Comparison of ENCODE assay signal across 8 cellular contexts in the genomic region with DNA sequence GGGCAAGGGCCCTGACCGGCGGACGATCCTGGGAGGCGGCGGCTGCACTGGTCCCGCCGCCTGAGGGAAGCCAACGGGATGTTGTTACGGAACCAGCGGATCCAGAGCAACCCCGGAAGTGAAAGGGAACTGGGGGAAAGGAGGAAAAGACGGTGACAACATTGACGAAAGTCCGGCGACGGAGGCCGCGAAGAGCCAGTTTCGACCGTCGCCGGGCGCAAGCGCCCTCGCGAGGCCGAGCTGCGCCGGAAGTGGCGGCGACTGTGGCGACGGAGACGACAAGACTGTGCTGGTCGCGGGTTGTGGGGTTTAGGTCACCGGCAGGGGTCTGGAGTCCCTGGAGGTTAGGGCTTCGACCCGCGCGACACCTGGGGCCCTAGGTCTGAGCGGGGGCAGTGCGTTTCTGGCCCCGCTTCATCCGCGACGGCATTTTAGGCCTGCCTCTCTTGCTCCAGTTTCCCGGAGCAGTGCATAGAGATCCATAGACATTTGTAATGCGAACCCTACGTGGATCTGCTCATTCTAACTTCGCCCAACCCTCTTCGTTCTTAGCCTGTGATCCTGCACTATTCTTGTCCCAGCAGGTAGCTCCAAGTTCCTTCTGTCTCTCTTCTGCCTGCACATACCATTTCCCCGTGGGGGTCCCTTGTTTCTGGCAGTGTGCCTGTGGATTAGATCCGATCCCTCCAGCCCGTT. TPM values are rescaled to one million over a fixed set of nuclear protein-coding genes. Genes with fewer than 3 reads are reported as not detected.
DNase-seq lines count a peak whose midpoint lies in the region; ATAC-seq and TF ChIP-seq lines count a peak whose summit lies in the region.

A gene (minus strand): TSS at position 120 of the 696 bp plus-strand sequence. CDS start 138 bp downstream, outside the sequence.

- peak; percentile 61 for TF ChIP-seq CTCF in GM12873 (IDR thresholded peaks at IDR 0.05; ENCODE audit: insufficient read depth, low read depth, low read length, missing control alignments)
- peak; percentile 41 for TF ChIP-seq CTCF in upper lobe of right lung (IDR thresholded peaks at IDR 0.05)

- H3K4me1 ChIP-seq in adipocyte (ENCODE audit: control insufficient read depth, insufficient read depth, low read length), result peaks cover 26% of the 10 kb centered on the region
- peaks cover 20% of the 10 kb centered on the region for H3K4me1 ChIP-seq in upper lobe of right lung

- peak within 1 kb of the TSS; percentile 100 for H3K4me3 ChIP-seq in adipocyte (ENCODE audit: low read length)
- H3K4me3 ChIP-seq in upper lobe of right lung, result peak within 1 kb of the TSS; percentile 76

- DNase-seq in NCI-H1105 treated with DMSO at 0.1 percent for 48 hours (lab: John Stamatoyannopoulos, UW) (peak; percentile 70), SW480 (ENCODE audit: low spot score) (peak; percentile 88), adipocyte (ENCODE audit: low read depth) (peak; percentile 93), left cardiac atrium (peak; percentile 90), posterior vena cava (ENCODE audit: low spot score) (peak; percentile 97), upper lobe of right lung (peak; percentile 95)

- H3K36me3 ChIP-seq in adipocyte (ENCODE audit: control insufficient read depth, insufficient read depth, low read length, severe bottlenecking) (no peaks in the 10 kb centered on the region), upper lobe of right lung (no peaks in the 10 kb centered on the region)

- H3K27me3 ChIP-seq in adipocyte (replicated peaks; ENCODE audit: control insufficient read depth, insufficient read depth, low read length) (no peaks in the 10 kb centered on the region), upper lobe of right lung (no peaks in the 10 kb centered on the region)

- intact Hi-C loops in left cardiac atrium (cut with DNase I) (no loop called here), posterior vena cava (cut with DNase I) (no loop called here), upper lobe of right lung (cut with DNase I) (no loop called here)

- H3K9me3 ChIP-seq in adipocyte (ENCODE audit: control insufficient read depth, low read length) (no peaks in the 10 kb centered on the region), upper lobe of right lung (no peaks in the 10 kb centered on the region)

- ATAC-seq in HG02678 (IDR thresholded peaks at IDR 0.05; ENCODE audit: unreplicated experiment), result peak; percentile 92
- ATAC-seq in left cardiac atrium, result peak; percentile 96 to 97
- peak; percentile 99 for ATAC-seq in upper lobe of right lung

- peak within 1 kb of the TSS; percentile 94 for H3K9ac ChIP-seq in adipocyte (ENCODE audit: low read length)

- peak within 1 kb of the TSS; percentile 98 for H3K27ac ChIP-seq in upper lobe of right lung

RNA-seq across cellular contexts. Expression of the gene that starts here (rescaled TPM):
- 10 to 100 TPM; 19.4 to 20.2 TPM for total RNA-seq in left cardiac atrium
- total RNA-seq in posterior vena cava, result 10 to 100 TPM; 31.1 to 34.2 TPM
- 37.5 TPM for total RNA-seq in upper lobe of right lung

Comparison
In these comparisons a context has a peak if more than half of its experiments do, and no peak if none do; other contexts are left out.
1. Peak in every context shown above with its lines: DNase-seq, ATAC-seq, H3K4me3 ChIP-seq and H3K27ac ChIP-seq.